ENCODE assay signal across 8 cellular contexts in genomic region chr10:95295031-95295755, GRCh38. TPM values are rescaled to one million over a fixed set of nuclear protein-coding genes. Genes with fewer than 3 reads are reported as not detected.
DNase-seq lines count a peak whose midpoint lies in the region; ATAC-seq, FAIRE-seq and TF ChIP-seq lines count a peak whose summit lies in the region.

No MANE protein-coding gene starts in this region.

- H3K4me1 Mint-ChIP-seq in central memory CD8-positive, alpha-beta T cell = peaks cover 27% of the 10 kb centered on the region
- peaks cover 51% of the 10 kb centered on the region for H3K4me1 Mint-ChIP-seq in memory B cell

- DNase-seq in GF-D8 (lab: John Stamatoyannopoulos, UW) (peak; percentile 79), RWPE2 (ENCODE audit: low spot score) (no peak), memory B cell (ENCODE audit: low spot score in 2 of 2) (peak; percentile 81 to 90), suprapubic skin (ENCODE audit: low spot score in 2 of 2) (peak in 1 of 2 donors; percentile 64), frontal cortex (ENCODE audit: low spot score in 2 of 2) (no peak)
- peak; percentile 33 to 43 for DNase-seq in central memory CD8-positive, alpha-beta T cell (ENCODE audit: low spot score in 2 of 2)

- H3K9me3 Mint-ChIP-seq in central memory CD8-positive, alpha-beta T cell = no peaks in the 10 kb centered on the region
- no peaks in the 10 kb centered on the region for H3K9me3 Mint-ChIP-seq in memory B cell

- H3K9me3 ChIP-seq in RWPE2 (ENCODE audit: severe bottlenecking) = no peaks in the 10 kb centered on the region
- no peaks in the 10 kb centered on the region for H3K9me3 ChIP-seq in suprapubic skin

- 5% methylated on average over 19 of the region's 39 CpGs for WGBS in suprapubic skin

- H3K27ac Mint-ChIP-seq in central memory CD8-positive, alpha-beta T cell (ENCODE audit: low read depth) = peak overlapping the region; percentile 77
- peak overlapping the region; percentile 98 for H3K27ac Mint-ChIP-seq in memory B cell

- H3K27ac ChIP-seq in RWPE2 (ENCODE audit: poor library complexity, severe bottlenecking) = peak overlapping the region; percentile 56
- peak overlapping the region; percentile 1 for H3K27ac ChIP-seq in suprapubic skin

- no peak for TF ChIP-seq POLR2A in suprapubic skin (IDR thresholded peaks at IDR 0.05)

- H3K4me1 ChIP-seq in RWPE2 (ENCODE audit: insufficient read depth, poor library complexity, severe bottlenecking) (peaks cover 7% of the 10 kb centered on the region), suprapubic skin (peaks cover 17% of the 10 kb centered on the region)

- H3K36me3 ChIP-seq in RWPE2 (ENCODE audit: low read depth) (no peaks in the 10 kb centered on the region), suprapubic skin (no peaks in the 10 kb centered on the region)

- no peaks in the 10 kb centered on the region for H3K27me3 ChIP-seq in RWPE2 (ENCODE audit: insufficient read depth, poor library complexity, severe bottlenecking)
- no peaks in the 10 kb centered on the region for H3K27me3 ChIP-seq in suprapubic skin

- H3K4me3 Mint-ChIP-seq in central memory CD8-positive, alpha-beta T cell = peak overlapping the region; percentile 75
- H3K4me3 Mint-ChIP-seq in memory B cell = peak overlapping the region; percentile 80

- peaks cover 2% of the 10 kb centered on the region for H3K36me3 Mint-ChIP-seq in central memory CD8-positive, alpha-beta T cell (ENCODE audit: insufficient read depth)
- H3K36me3 Mint-ChIP-seq in memory B cell = no peaks in the 10 kb centered on the region

- TF ChIP-seq CTCF in RWPE2 (IDR thresholded peaks at IDR 0.05; ENCODE audit: poor library complexity, severe bottlenecking) = no peak
- no peak for TF ChIP-seq CTCF in suprapubic skin (IDR thresholded peaks at IDR 0.05)

- no peaks in the 10 kb centered on the region for H3K27me3 Mint-ChIP-seq in central memory CD8-positive, alpha-beta T cell
- H3K27me3 Mint-ChIP-seq in memory B cell = no peaks in the 10 kb centered on the region

- FAIRE-seq in frontal cortex (lab: Jason Lieb, UNC) = no peak

- ATAC-seq in GM21367 (IDR thresholded peaks at IDR 0.05; ENCODE audit: unreplicated experiment) = peak; percentile 78
- peak; percentile 64 for ATAC-seq in HG03575 (IDR thresholded peaks at IDR 0.05; ENCODE audit: extremely low read depth, insufficient number of reproducible peaks, low FRiP score, unreplicated experiment)
- ATAC-seq in RWPE2 (ENCODE audit: low read depth) = peak; percentile 65
- peak; percentile 69 for ATAC-seq in central memory CD8-positive, alpha-beta T cell (replicated peaks; ENCODE audit: extremely low read depth, poor library complexity, severe bottlenecking)
- peak; percentile 68 for ATAC-seq in memory B cell (ENCODE audit: low read depth)

- H3K4me3 ChIP-seq in RWPE2 (ENCODE audit: severe bottlenecking) (no peak overlapping the region), suprapubic skin (peak overlapping the region; percentile 40)

- TF ChIP-seq EP300 in suprapubic skin (IDR thresholded peaks at IDR 0.05) = no peak

RNA-seq across cellular contexts. Expression of gene PDLIM1, which starts 4.4 kb away (rescaled TPM):
- total RNA-seq in suprapubic skin (100 to 1,000 TPM in 1 of 4 donors, 10 to 100 TPM in 3; 71.4 to 112 (median 77.7) TPM), frontal cortex (2.4 TPM)

Comparison
In these comparisons a context has a peak if more than half of its experiments do, and no peak if none do; other contexts are left out.
1. DNase-seq: peak in GF-D8 (single experiment), central memory CD8-positive, alpha-beta T cell (2 of 2) and memory B cell (2 of 2); none in RWPE2 (single experiment) and frontal cortex (0 of 2).
2. RNA of gene PDLIM1, which starts 4.4 kb away (total RNA-seq): 71.4 to 112 TPM in suprapubic skin; 2.4 TPM in frontal cortex (single experiment); every median in the first group is over 10 times any median in the second.
3. Peak in every context shown above with its lines, with median percentiles within 50 percentile points of each other: ATAC-seq.